ENCODE assay signal across 8 cellular contexts in genomic region chr14:100374891-100375272, GRCh38. TPM values are rescaled to one million over a fixed set of nuclear protein-coding genes. Genes with fewer than 3 reads are reported as not detected.
DNase-seq lines count a peak whose midpoint lies in the region; ATAC-seq, FAIRE-seq and TF ChIP-seq lines count a peak whose summit lies in the region.

No MANE protein-coding gene starts in this region.

- no peak for FAIRE-seq in GM12892 (lab: Jason Lieb, UNC)

- peaks cover 13% of the 10 kb centered on the region for H3F3A ChIP-seq in DOHH2 (ENCODE audit: control insufficient read depth, insufficient read depth)

- ATAC-seq in GM19395 (IDR thresholded peaks at IDR 0.05; ENCODE audit: unreplicated experiment) (no peak), HG03460 (IDR thresholded peaks at IDR 0.05; ENCODE audit: unreplicated experiment) (no peak)

- DNase-seq in RWPE1 (ENCODE audit: low spot score): no peak
- peak; percentile 46 to 76 for DNase-seq in erythroblast (lab: John Stamatoyannopoulos, UW)
- no peak for DNase-seq in progenitor cell of endocrine pancreas (ENCODE audit: low spot score, unreplicated experiment)
- DNase-seq in GM12892 (ENCODE audit: insufficient read length): no peak
- no peak for DNase-seq in kidney glomerular epithelial cell (lab: John Stamatoyannopoulos, UW)

- H3K4me1 ChIP-seq in DOHH2 (ENCODE audit: control insufficient read depth, low read length): peaks cover 43% of the 10 kb centered on the region

- peak overlapping the region; percentile 78 for H3K4me2 ChIP-seq in DOHH2 (ENCODE audit: low read length)

- CTCF ChIA-PET in RWPE1 (lab: Yijun Ruan, JAX): interaction anchor here (0.6 to 1.4 kb wide), 2 partner anchors 9 to 43 kb away, joined by 3 to 5 read pairs; no protein-coding TSS in a partner anchor

- peaks cover 35% of the 10 kb centered on the region for H3K79me2 ChIP-seq in DOHH2 (ENCODE audit: control insufficient read depth, low read length)

- H3K9me3 Mint-ChIP-seq in progenitor cell of endocrine pancreas (ENCODE audit: low read depth): no peaks in the 10 kb centered on the region

- H3K27me3 Mint-ChIP-seq in progenitor cell of endocrine pancreas: no peaks in the 10 kb centered on the region

- POLR2A ChIA-PET in RWPE1 (lab: Yijun Ruan, JAX; ENCODE audit: low non-redundant PET): interaction anchor here (0.5 kb wide), 1 partner anchor 171 kb away, joined by 3 read pairs; no protein-coding TSS in a partner anchor

- H3K27ac Mint-ChIP-seq in progenitor cell of endocrine pancreas: peak overlapping the region; percentile 98

- H3K9me2 ChIP-seq in DOHH2 (replicated peaks; ENCODE audit: control insufficient read depth, low read length): no peaks in the 10 kb centered on the region

- H3K36me3 ChIP-seq in DOHH2 (ENCODE audit: control insufficient read depth, low read length): peaks cover 32% of the 10 kb centered on the region

- TF ChIP-seq POLR2A in erythroblast (IDR thresholded peaks at IDR 0.05; ENCODE audit: low read length) (no peak), GM12892 (IDR thresholded peaks at IDR 0.05; ENCODE audit: low read depth, low read length) (no peak)

- H3K4me1 Mint-ChIP-seq in progenitor cell of endocrine pancreas (ENCODE audit: low read depth): peaks cover 20% of the 10 kb centered on the region

- H3K27ac ChIP-seq in DOHH2 (ENCODE audit: low read depth, low read length) (peak overlapping the region; percentile 80), RWPE1 (peak overlapping the region; percentile 86)

- peak overlapping the region; percentile 83 for H3K4me3 Mint-ChIP-seq in progenitor cell of endocrine pancreas (ENCODE audit: low read depth)

- H4K20me1 ChIP-seq in DOHH2 (ENCODE audit: control insufficient read depth, insufficient read depth, low read depth, low read length): no peaks in the 10 kb centered on the region

- H3K4me3 ChIP-seq in DOHH2 (ENCODE audit: low read length): peak overlapping the region; percentile 77

- no peaks in the 10 kb centered on the region for H3K9me3 ChIP-seq in DOHH2 (ENCODE audit: control insufficient read depth, insufficient read depth, low read length)

- H3K27me3 ChIP-seq in DOHH2 (ENCODE audit: control insufficient read depth, low read length): no peaks in the 10 kb centered on the region

- no peak for TF ChIP-seq CTCF in DOHH2 (IDR thresholded peaks at IDR 0.05; ENCODE audit: low read depth, low read length, poor library complexity, severe bottlenecking)
- no peak for TF ChIP-seq CTCF in RWPE1 (conservative IDR thresholded peaks at IDR 0.05; ENCODE audit: low read depth)
- no peak for TF ChIP-seq CTCF in progenitor cell of endocrine pancreas (IDR thresholded peaks at IDR 0.05; ENCODE audit: unreplicated experiment)

- peaks cover 4% of the 10 kb centered on the region for H3K36me3 Mint-ChIP-seq in progenitor cell of endocrine pancreas (ENCODE audit: insufficient read depth)

RNA-seq across cellular contexts. Expression of gene WDR25, which starts 1.4 kb away (rescaled TPM):
- total RNA-seq in progenitor cell of endocrine pancreas: 8.7 and 10.6 TPM in 2 replicates
- 2.6 TPM for polyA plus RNA-seq in GM12892 (2012; ENCODE audit: missing spikeins)

RNA-seq across cellular contexts. Expression of gene SLC25A47, which starts 51.7 kb away (rescaled TPM):
- total RNA-seq in progenitor cell of endocrine pancreas: not detected in 2 replicates
- not detected for polyA plus RNA-seq in GM12892 (2012; ENCODE audit: missing spikeins)

Comparison
In these comparisons a context has a peak if more than half of its experiments do, and no peak if none do; other contexts are left out.
1. DNase-seq: peak in erythroblast (2 of 2); none in RWPE1 (single experiment), progenitor cell of endocrine pancreas (single experiment), GM12892 (single experiment) and kidney glomerular epithelial cell (single experiment).